In genomic region chr1:199272690-199273089, GRCh38 we compare ENCODE assay signal across 8 cellular contexts.
DNase-seq lines count a peak whose midpoint lies in the region; ATAC-seq and TF ChIP-seq lines count a peak whose summit lies in the region.

No MANE protein-coding gene starts in this region.

- no peak for TF ChIP-seq CTCF in GM10248 (IDR thresholded peaks at IDR 0.05; ENCODE audit: control extremely low read depth, extremely low read depth, low read depth, missing control alignments)
- TF ChIP-seq CTCF in fibroblast of mammary gland (conservative IDR thresholded peaks at IDR 0.05; ENCODE audit: control insufficient read depth, insufficient read depth, low read depth, low read length) = no peak

- no peaks in the 10 kb centered on the region for H3K36me3 ChIP-seq in aorta (ENCODE audit: control insufficient read depth in 1 of 2, insufficient read depth in 2 of 2, low read length in 1 of 2)
- no peaks in the 10 kb centered on the region for H3K36me3 ChIP-seq in effector memory CD4-positive, alpha-beta T cell (ENCODE audit: control insufficient read depth, insufficient read depth, low read length)

- intact Hi-C loops in aorta (cut with DNase I) = no loop called here

- no peaks in the 10 kb centered on the region for H3K27me3 ChIP-seq in aorta (ENCODE audit: control insufficient read depth in 1 of 2, insufficient read depth in 2 of 2, low read length in 1 of 2)
- H3K27me3 ChIP-seq in effector memory CD4-positive, alpha-beta T cell (replicated peaks; ENCODE audit: control insufficient read depth, insufficient read depth, low read length, poor library complexity, severe bottlenecking) = no peaks in the 10 kb centered on the region

- DNase-seq in GM10248 (ENCODE audit: extremely low spot score) = peak; percentile 20
- peak; percentile 82 for DNase-seq in H4 (ENCODE audit: low spot score)
- peak; percentile 98 for DNase-seq in M059J (ENCODE audit: low read depth)
- peak; percentile 80 for DNase-seq in fibroblast of mammary gland (ENCODE audit: low read depth)
- DNase-seq in aorta = peak; percentile 55 to 56
- no peak for DNase-seq in effector memory CD4-positive, alpha-beta T cell
- no peak for DNase-seq in ureter (ENCODE audit: low spot score)
- DNase-seq in Kasumi-1 (lab: John Stamatoyannopoulos, UW) = no peak

- H3K9me3 ChIP-seq in aorta (ENCODE audit: control insufficient read depth, low read length) = no peaks in the 10 kb centered on the region
- no peaks in the 10 kb centered on the region for H3K9me3 ChIP-seq in effector memory CD4-positive, alpha-beta T cell (ENCODE audit: control insufficient read depth, low read length)

- H3K27ac ChIP-seq in aorta (ENCODE audit: low read depth in 1 of 2, low read length in 2 of 2) = no peak overlapping the region
- no peak overlapping the region for H3K27ac ChIP-seq in effector memory CD4-positive, alpha-beta T cell (ENCODE audit: insufficient read depth, low read length, poor library complexity, severe bottlenecking)

- no peak for ATAC-seq in aorta (ENCODE audit: low FRiP score)

- no peaks in the 10 kb centered on the region for H3K4me1 ChIP-seq in aorta (ENCODE audit: control insufficient read depth in 1 of 2, insufficient read depth in 2 of 2, low read length in 2 of 2)
- no peaks in the 10 kb centered on the region for H3K4me1 ChIP-seq in effector memory CD4-positive, alpha-beta T cell (ENCODE audit: control insufficient read depth, insufficient read depth, low read length, poor library complexity, severe bottlenecking)

- H3K4me3 ChIP-seq in fibroblast of mammary gland (ENCODE audit: control insufficient read depth, low read depth, low read length) (no peak overlapping the region), aorta (ENCODE audit: low read length in 2 of 2) (no peak overlapping the region)
- no peak overlapping the region for H3K4me3 ChIP-seq in effector memory CD4-positive, alpha-beta T cell (ENCODE audit: insufficient read depth, low read depth, low read length, poor library complexity, severe bottlenecking)

- CTCF ChIA-PET in GM10248 (lab: Yijun Ruan, JAX) = interaction anchor here (1.3 kb wide), 1 partner anchor 21 kb away, joined by 3 read pairs; no protein-coding TSS in a partner anchor

- 0 to 3% methylated on average over 3 of the region's 3 CpGs for WGBS in aorta, 2 donors

- POLR2A ChIA-PET in GM10248 (lab: Yijun Ruan, JAX) = no interaction called here

Comparison
In these comparisons a context has a peak if more than half of its experiments do, and no peak if none do; other contexts are left out.
1. DNase-seq: peak in GM10248 (single experiment), H4 (single experiment), M059J (single experiment), fibroblast of mammary gland (single experiment) and aorta (2 of 2); none in effector memory CD4-positive, alpha-beta T cell (0 of 3), ureter (single experiment) and Kasumi-1 (0 of 2).